ENCODE assay signal across 35 cellular contexts in genomic region chr11:89203814-89204213, GRCh38. TPM values are rescaled to one million over a fixed set of nuclear protein-coding genes. Genes with fewer than 3 reads are reported as not detected.
"Had no signal": no experiment of that assay in that cellular context is flagged by ENCODE, and none has a peak within 500 bp of the region (broad histone marks: within the 10 kb centered on the region; RNA-seq: fewer than 3 reads in every experiment).

No MANE protein-coding gene starts in this region.

- H3K4me3 Mint-ChIP-seq: activated CD4-positive, alpha-beta memory T cell treated with anti-CD3 and anti-CD28 coated beads for 36 hours; activated CD4-positive, alpha-beta T cell treated with anti-CD3 and anti-CD28 coated beads, Interleukin-2, amount 10 ng/mL, durations not matched to agents 24 days and 14 days; activated T-cell treated with anti-CD3 and anti-CD28 coated beads, Interleukin-2, amount 50 U/mL, for 4 hours; activated T-helper 17 cell treated with anti-CD3 and anti-CD28 coated beads, Interleukin-2, amount 50 U/mL, for 72 hours; effector memory CD8-positive, alpha-beta T cell; nephron; stimulated activated effector memory CD8-positive, alpha-beta T cell treated with anti-CD3 and anti-CD28 coated beads, Interleukin-12 subunit alpha, Interleukin-12 subunit beta, amount 100 ng/mL, for 72 hours; stimulated activated naive CD8-positive, alpha-beta T cell treated with anti-CD3 and anti-CD28 coated beads, Interleukin-15, Interleukin-2, amounts not matched to agents 100 ng/mL and 50 ng/mL, for 24 hours; T-helper 1 cell treated with Interleukin-12 subunit alpha and Interleukin-12 subunit beta and Interleukin-4 antibody, amounts not matched to agents 30 μg/mL and 1 μg/mL, for 36 hours had no signal

- H3K9me3 Mint-ChIP-seq: activated CD4-positive, alpha-beta T cell treated with anti-CD3 and anti-CD28 coated beads, Interleukin-2, amount 10 ng/mL, durations not matched to agents 24 days and 14 days; activated T-cell treated with anti-CD3 and anti-CD28 coated beads, Interleukin-2, amount 50 U/mL, for 4 hours; nephron; stimulated activated naive CD8-positive, alpha-beta T cell treated with anti-CD3 and anti-CD28 coated beads, Interleukin-15, Interleukin-2, amounts not matched to agents 100 ng/mL and 50 ng/mL, for 24 hours; T-helper 1 cell treated with Interleukin-12 subunit alpha and Interleukin-12 subunit beta and Interleukin-4 antibody, amounts not matched to agents 30 μg/mL and 1 μg/mL, for 36 hours had no signal

- ATAC-seq: activated T-cell treated with anti-CD3 and anti-CD28 coated beads, Interleukin-2, amount 50 U/mL, for 4 hours; activated T-helper 17 cell treated with anti-CD3 and anti-CD28 coated beads, Interleukin-2, amount 50 U/mL, for 72 hours; effector memory CD8-positive, alpha-beta T cell; foreskin keratinocyte; heart left ventricle; pancreas; stimulated activated effector memory CD8-positive, alpha-beta T cell treated with anti-CD3 and anti-CD28 coated beads, Interleukin-12 subunit alpha, Interleukin-12 subunit beta, amount 100 ng/mL, for 72 hours had no signal

- H3K9me3 ChIP-seq: esophagus muscularis mucosa, left ventricle myocardium inferior, pancreas, prostate gland, sigmoid colon, thoracic aorta, uterus had no signal

- DNase-seq: activated CD4-positive, alpha-beta memory T cell treated with anti-CD3 and anti-CD28 coated beads for 36 hours; activated CD4-positive, alpha-beta T cell treated with anti-CD3 and anti-CD28 coated beads, Interleukin-2, amount 10 ng/mL, durations not matched to agents 24 days and 14 days; activated CD4-positive, CD25-positive, alpha-beta regulatory T cell treated with anti-CD3 and anti-CD28 coated beads, Interleukin-2, amount 50 U/mL, for 72 hours; activated gamma-delta T cell treated with Interleukin-2 at 50 U/mL for 16 hours; activated naive CD4-positive, alpha-beta T cell treated with anti-CD3 and anti-CD28 coated beads, Interleukin-2, amount 50 U/mL, for 16 hours; activated T-cell treated with anti-CD3 and anti-CD28 coated beads, Interleukin-2, amount 50 U/mL, for 4 hours; amniotic stem cell; caudate nucleus; cortex of kidney; effector memory CD8-positive, alpha-beta T cell; foreskin keratinocyte; heart left ventricle; hypothalamus; left ventricle myocardium inferior; nucleus accumbens; pancreas; sigmoid colon; small intestine; stimulated activated CD4-positive, alpha-beta T cell treated with anti-CD3 and anti-CD28 coated beads, Interleukin-4, amount 100 ng/mL, for 24 hours; T-helper 9 cell; trophoblast cell; uterus had no signal

- H3K27ac Mint-ChIP-seq: activated CD4-positive, alpha-beta memory T cell treated with anti-CD3 and anti-CD28 coated beads for 36 hours; activated CD4-positive, alpha-beta T cell treated with anti-CD3 and anti-CD28 coated beads, Interleukin-2, amount 10 ng/mL, durations not matched to agents 24 days and 14 days; activated T-helper 17 cell treated with anti-CD3 and anti-CD28 coated beads, Interleukin-2, amount 50 U/mL, for 72 hours; effector memory CD8-positive, alpha-beta T cell; nephron; stimulated activated effector memory CD8-positive, alpha-beta T cell treated with anti-CD3 and anti-CD28 coated beads, Interleukin-12 subunit alpha, Interleukin-12 subunit beta, amount 100 ng/mL, for 72 hours; stimulated activated naive CD8-positive, alpha-beta T cell treated with anti-CD3 and anti-CD28 coated beads, Interleukin-15, Interleukin-2, amounts not matched to agents 100 ng/mL and 50 ng/mL, for 24 hours; T-helper 1 cell treated with Interleukin-12 subunit alpha and Interleukin-12 subunit beta and Interleukin-4 antibody, amounts not matched to agents 30 μg/mL and 1 μg/mL, for 36 hours had no signal

- H3K4me1 Mint-ChIP-seq: activated CD4-positive, alpha-beta T cell treated with anti-CD3 and anti-CD28 coated beads, Interleukin-2, amount 10 ng/mL, durations not matched to agents 24 days and 14 days; activated T-helper 17 cell treated with anti-CD3 and anti-CD28 coated beads, Interleukin-2, amount 50 U/mL, for 72 hours; nephron; stimulated activated effector memory CD8-positive, alpha-beta T cell treated with anti-CD3 and anti-CD28 coated beads, Interleukin-12 subunit alpha, Interleukin-12 subunit beta, amount 100 ng/mL, for 72 hours had no signal

- H3K36me3 ChIP-seq: esophagus muscularis mucosa, heart left ventricle, left ventricle myocardium inferior, pancreas, prostate gland, sigmoid colon, thoracic aorta, uterus had no signal

- H3K36me3 Mint-ChIP-seq: activated CD4-positive, alpha-beta memory T cell treated with anti-CD3 and anti-CD28 coated beads for 36 hours; stimulated activated effector memory CD8-positive, alpha-beta T cell treated with anti-CD3 and anti-CD28 coated beads, Interleukin-12 subunit alpha, Interleukin-12 subunit beta, amount 100 ng/mL, for 72 hours had no signal

- H3K4me3 ChIP-seq: esophagus muscularis mucosa, heart left ventricle, left ventricle myocardium inferior, pancreas, prostate gland, sigmoid colon, thoracic aorta, uterus had no signal

- H3K4me1 ChIP-seq: esophagus muscularis mucosa, foreskin keratinocyte, heart left ventricle, left ventricle myocardium inferior, pancreas, prostate gland, sigmoid colon, uterus had no signal

- H3K27me3 ChIP-seq: esophagus muscularis mucosa, foreskin keratinocyte, heart left ventricle, pancreas, sigmoid colon, uterus had no signal

- H3K27ac ChIP-seq: esophagus muscularis mucosa, foreskin keratinocyte, heart left ventricle, left ventricle myocardium inferior, pancreas, prostate gland, sigmoid colon, thoracic aorta, uterus, VCaP had no signal

- H3K27me3 Mint-ChIP-seq: activated CD4-positive, alpha-beta memory T cell treated with anti-CD3 and anti-CD28 coated beads for 36 hours; activated CD4-positive, alpha-beta T cell treated with anti-CD3 and anti-CD28 coated beads, Interleukin-2, amount 10 ng/mL, durations not matched to agents 24 days and 14 days; activated T-helper 17 cell treated with anti-CD3 and anti-CD28 coated beads, Interleukin-2, amount 50 U/mL, for 72 hours; effector memory CD8-positive, alpha-beta T cell; stimulated activated naive CD8-positive, alpha-beta T cell treated with anti-CD3 and anti-CD28 coated beads, Interleukin-15, Interleukin-2, amounts not matched to agents 100 ng/mL and 50 ng/mL, for 24 hours had no signal

RNA-seq across cellular contexts. Expression of gene TYR, which starts 26.1 kb away (rescaled TPM):
- total RNA-seq: activated CD4-positive, alpha-beta memory T cell treated with anti-CD3 and anti-CD28 coated beads for 36 hours; activated CD4-positive, alpha-beta T cell treated with anti-CD3 and anti-CD28 coated beads, Interleukin-2, amount 10 ng/mL, durations not matched to agents 24 days and 14 days; activated T-cell treated with anti-CD3 and anti-CD28 coated beads, Interleukin-2, amount 50 U/mL, for 4 hours; activated T-helper 17 cell treated with anti-CD3 and anti-CD28 coated beads, Interleukin-2, amount 50 U/mL, for 72 hours; chondrocyte; esophagus muscularis mucosa; heart left ventricle; left ventricle myocardium inferior; lung microvascular endothelial cell; mucosa of gallbladder; pancreas; prostate gland; sigmoid colon; subcutaneous adipose tissue; thoracic aorta; uterus had no signal
- polyA plus RNA-seq: heart left ventricle, pancreas, sigmoid colon, small intestine had no signal
